In the genomic region with DNA sequence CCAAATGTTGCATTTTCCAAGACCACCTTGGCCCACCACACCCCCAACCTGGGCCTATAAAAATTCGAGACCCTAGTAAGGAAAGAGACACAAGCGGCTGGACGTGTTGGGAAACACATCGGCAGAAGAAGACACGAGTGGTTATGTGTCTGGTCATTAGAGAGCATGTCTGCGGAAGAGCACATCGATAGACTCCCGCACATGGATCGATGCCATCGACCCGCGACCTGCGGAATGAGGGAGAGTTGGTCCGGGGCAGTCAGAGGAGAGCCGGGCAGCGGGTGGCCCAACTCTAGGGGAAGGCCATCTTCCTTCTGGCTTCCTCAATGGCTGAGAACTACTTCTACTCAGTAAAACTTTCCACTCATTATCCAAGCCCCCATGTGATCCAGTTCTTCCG, we compare ENCODE assay signal across 20 cellular contexts.
A peak's percentile ranks its signal among the peaks of the same experiment; 100 is the strongest.
DNase-seq lines count a peak whose midpoint lies in the region; ATAC-seq and TF ChIP-seq lines count a peak whose summit lies in the region.
"Had no signal": no experiment of that assay in that cellular context is flagged by ENCODE, and none has a peak within 500 bp of the region (broad histone marks: within the 10 kb centered on the region; RNA-seq: fewer than 3 reads in every experiment).

No MANE protein-coding gene starts in this region.

- TF ChIP-seq POLR2A in IMR-90 (IDR thresholded peaks at IDR 0.05; ENCODE audit: low read depth, low read length) (no peak), testis (IDR thresholded peaks at IDR 0.05) (no peak)

- H3K9me1 ChIP-seq in IMR-90 (ENCODE audit: insufficient read depth, low read length) = no peaks in the 10 kb centered on the region

- H3K14ac ChIP-seq in IMR-90 (replicated peaks; ENCODE audit: low read depth, low read length) = no peak overlapping the region

- 93% methylated on average over 5 of the region's 17 CpGs; no CpG with 5 or more reads in 1 of the 2 experiments for WGBS in IMR-90 (ENCODE audit: extremely low coverage in 2 of 2, insufficient read length in 1 of 2), 2 experiments
- WGBS in endodermal cell (ENCODE audit: insufficient coverage in 1 of 2, insufficient read length in 1 of 2), 2 experiments = 95 to 98% methylated on average over 13 to 17 of the region's 17 CpGs
- WGBS in testis, 2 donors = 40 to 74% methylated on average over 17 of the region's 17 CpGs

- CTCF ChIA-PET in A673 (lab: Charles Lee) = no interaction called here
- CTCF ChIA-PET in IMR-90 (lab: Yijun Ruan, JAX) = no interaction called here

- in situ Hi-C loops in IMR-90 (cut with MboI; ENCODE audit: low sequenced_read_pairs) = loop anchor here (5.0 to 10.0 kb wide), 3 partner anchors 75 to 387 kb away; a partner anchor contains a TSS
- in situ Hi-C loops in KBM-7 (cut with MboI; ENCODE audit: low pct_unique_long_range_greater_than_20kb, low sequenced_read_pairs) = loop anchor here (25.0 kb wide), 1 partner anchor 382 kb away; no protein-coding TSS in a partner anchor

- dilution Hi-C loops in IMR-90 (cut with HindIII; ENCODE audit: low sequenced_read_pairs, unreplicated experiment) = no loop called here

- no peak overlapping the region for H3K18ac ChIP-seq in IMR-90 (ENCODE audit: low read depth, low read length)

- H4K5ac ChIP-seq in IMR-90 (ENCODE audit: low read depth, low read length) = no peak overlapping the region

- H3K9me3 ChIP-seq in A673 (ENCODE audit: low read depth, low read length, poor library complexity, severe bottlenecking) (no peaks in the 10 kb centered on the region), IMR-90 (ENCODE audit: control insufficient read depth, insufficient read depth, low read length) (no peaks in the 10 kb centered on the region; the same call in 1 of the 2 replicates), endodermal cell (ENCODE audit: control insufficient read depth, low read length) (no peaks in the 10 kb centered on the region), testis (no peaks in the 10 kb centered on the region)
- H3K9me3 ChIP-seq: BE2C had no signal

- no peak for DNase-seq in A673 (ENCODE audit: low spot score)
- no peak for DNase-seq in IMR-90
- DNase-seq in endodermal cell = peak; percentile 43
- peak; percentile 48 for DNase-seq in testis
- DNase-seq in stimulated activated CD4-positive, alpha-beta T cell treated with anti-CD3 and anti-CD28 coated beads, Interleukin-15, amount 100 ng/mL, for 24 hours = no peak
- DNase-seq in activated effector memory CD4-positive, alpha-beta T cell treated with anti-CD3 and anti-CD28 coated beads, Interleukin-2, amount 50 U/mL, for 16 hours = no peak
- DNase-seq in KBM-7 = no peak
- DNase-seq: 8988T; ACHN; BE2C; C1 segment of cervical spinal cord; CD4-positive, alpha-beta T cell; DMS 273 treated with DMSO at 0.1 percent for 48 hours; DND-41; EL; GOT3; H9; Karpas-422 had no signal

- no peak overlapping the region for H2AK9ac ChIP-seq in IMR-90 (replicated peaks; ENCODE audit: low read depth, low read length, poor library complexity)

- no peak for TF ChIP-seq RAD21 in IMR-90 (IDR thresholded peaks at IDR 0.05; ENCODE audit: low read length)

- H2BK20ac ChIP-seq in IMR-90 (ENCODE audit: low read depth, low read length) = no peak overlapping the region

- H3K36me3 ChIP-seq in A673 (ENCODE audit: insufficient read depth, low read length, poor library complexity, severe bottlenecking) (no peaks in the 10 kb centered on the region), IMR-90 (ENCODE audit: control insufficient read depth, insufficient read depth, low read length) (no peaks in the 10 kb centered on the region), endodermal cell (ENCODE audit: control insufficient read depth, insufficient read depth, low read length) (no peaks in the 10 kb centered on the region), testis (ENCODE audit: low read depth, missing control alignments) (no peaks in the 10 kb centered on the region)
- H3K36me3 ChIP-seq: BE2C had no signal

- no peaks in the 10 kb centered on the region for H3K36me3 Mint-ChIP-seq in endodermal cell (ENCODE audit: low read depth)

- no peak overlapping the region for H2BK15ac ChIP-seq in IMR-90 (ENCODE audit: low read depth, low read length)

- ATAC-seq in IMR-90 (ENCODE audit: low read depth) = no peak
- no peak for ATAC-seq in GM21526 (IDR thresholded peaks at IDR 0.05; ENCODE audit: low FRiP score, unreplicated experiment)
- ATAC-seq: GM12878 had no signal

- H3K27me3 Mint-ChIP-seq in endodermal cell (ENCODE audit: insufficient read depth) = no peaks in the 10 kb centered on the region
- H3K27me3 Mint-ChIP-seq: CD4-positive, alpha-beta T cell had no signal

- H3K79me1 ChIP-seq in IMR-90 (ENCODE audit: low read depth in 1 of 2, low read length in 2 of 2) = no peaks in the 10 kb centered on the region

- no peak overlapping the region for H3K4ac ChIP-seq in IMR-90 (ENCODE audit: low read depth, low read length)

- no peaks in the 10 kb centered on the region for H4K20me1 ChIP-seq in IMR-90 (ENCODE audit: insufficient read depth, low read length)

- H3K9ac ChIP-seq in IMR-90 (ENCODE audit: low read depth, low read length) (no peak overlapping the region), endodermal cell (ENCODE audit: extremely low read depth, low read length, poor library complexity, severe bottlenecking) (no peak overlapping the region)

- peaks cover 29% of the 10 kb centered on the region for H3K4me1 Mint-ChIP-seq in endodermal cell

- 0 out of 2 replicates have a peak overlapping the region, but pooled peaks have one; percentile 28 for H2AK5ac ChIP-seq in IMR-90 (ENCODE audit: low read depth, low read length)

- no peak overlapping the region for H3K27ac Mint-ChIP-seq in endodermal cell
- H3K27ac Mint-ChIP-seq: CD4-positive, alpha-beta T cell had no signal

- H3K23ac ChIP-seq in IMR-90 (ENCODE audit: low read depth, low read length) = no peak overlapping the region

- no peak overlapping the region for H2BK5ac ChIP-seq in IMR-90 (ENCODE audit: low read depth, low read length, poor library complexity, severe bottlenecking)

- H2BK120ac ChIP-seq in IMR-90 (ENCODE audit: low read depth, low read length) = no peak overlapping the region

- no peak overlapping the region for H3K4me2 ChIP-seq in IMR-90 (ENCODE audit: low read depth, low read length)

- POLR2A ChIA-PET in A673 (lab: Charles Lee; ENCODE audit: low non-redundant PET) = no interaction called here
- POLR2A ChIA-PET in IMR-90 (lab: Charles Lee; ENCODE audit: unreplicated experiment) = no interaction called here

- no peak for TF ChIP-seq CTCF in A673 (conservative IDR thresholded peaks at IDR 0.05; ENCODE audit: low read depth, low read length)
- no peak for TF ChIP-seq CTCF in IMR-90 (conservative IDR thresholded peaks at IDR 0.05; ENCODE audit: low read depth, low read length)
- no peak for TF ChIP-seq CTCF in endodermal cell (conservative IDR thresholded peaks at IDR 0.05)
- no peak for TF ChIP-seq CTCF in testis (IDR thresholded peaks at IDR 0.05)

- no peak overlapping the region for H3K4me3 ChIP-seq in A673 (ENCODE audit: low read depth, low read length, poor library complexity, severe bottlenecking)
- H3K4me3 ChIP-seq in IMR-90 (ENCODE audit: insufficient read depth, low read depth, low read length) = no peak overlapping the region
- H3K4me3 ChIP-seq in endodermal cell (ENCODE audit: low read length) = no peak overlapping the region
- peak overlapping the region; percentile 33 to 47 for H3K4me3 ChIP-seq in testis
- H3K4me3 ChIP-seq: GM12878 had no signal

- no peak overlapping the region for H3K56ac ChIP-seq in IMR-90 (ENCODE audit: extremely low read depth, insufficient read depth, low read length)

- H4K8ac ChIP-seq in IMR-90 (ENCODE audit: low read depth in 2 of 2, low read length in 2 of 2) = no peak overlapping the region

- peaks cover 2% of the 10 kb centered on the region for H3K9me3 Mint-ChIP-seq in endodermal cell
- H3K9me3 Mint-ChIP-seq: CD4-positive, alpha-beta T cell had no signal

- intact Hi-C loops in A673 (cut with micrococcal nuclease; ENCODE audit: unreplicated experiment) (no loop called here), IMR-90 (cut with micrococcal nuclease) (loop anchor here (5.0 kb wide), 1 partner anchor 737 kb away; no protein-coding TSS in a partner anchor), testis (cut with DNase I; ENCODE audit: low total_unique reads) (loop anchor here (5.0 kb wide), 1 partner anchor 387 kb away; no protein-coding TSS in a partner anchor)

- H3K27ac ChIP-seq in A673 (ENCODE audit: low read depth, low read length, poor library complexity, severe bottlenecking) (peak overlapping the region; percentile 69), IMR-90 (ENCODE audit: insufficient read depth, low read length) (no peak overlapping the region), endodermal cell (ENCODE audit: low read depth, low read length) (no peak overlapping the region), testis (no peak overlapping the region)

- no peak overlapping the region for H2AFZ ChIP-seq in IMR-90 (replicated peaks; ENCODE audit: low read length, poor library complexity)

- H4K91ac ChIP-seq in IMR-90 (ENCODE audit: insufficient read depth, low read depth, low read length) = peak overlapping the region; percentile 3; the same call in 1 of the 2 replicates

- no peaks in the 10 kb centered on the region for H3K27me3 ChIP-seq in A673 (replicated peaks; ENCODE audit: insufficient read depth, low read depth, low read length, poor library complexity)
- H3K27me3 ChIP-seq in IMR-90 (ENCODE audit: control insufficient read depth, insufficient read depth, low read length) = no peaks in the 10 kb centered on the region
- no peaks in the 10 kb centered on the region for H3K27me3 ChIP-seq in endodermal cell (ENCODE audit: control insufficient read depth, insufficient read depth, low read length, poor library complexity, severe bottlenecking)
- H3K27me3 ChIP-seq in testis = no peaks in the 10 kb centered on the region
- H3K27me3 ChIP-seq: BE2C had no signal

- H3K4me1 ChIP-seq in A673 (ENCODE audit: insufficient read depth, low read length, poor library complexity, severe bottlenecking) (peaks cover 65% of the 10 kb centered on the region), IMR-90 (ENCODE audit: control insufficient read depth, insufficient read depth, low read length) (peaks cover 10% of the 10 kb centered on the region), endodermal cell (ENCODE audit: control insufficient read depth, insufficient read depth, low read length) (no peaks in the 10 kb centered on the region), testis (peaks cover 20% of the 10 kb centered on the region)
- H3K4me1 ChIP-seq: BE2C had no signal

- H3K4me3 Mint-ChIP-seq in endodermal cell = no peak overlapping the region
- H3K4me3 Mint-ChIP-seq: CD4-positive, alpha-beta T cell; H9 had no signal

- no TSS peak for BruUV-seq in A673 (replicated peaks; lab: Mats Ljungman, UMichigan)
- no TSS peak for BruUV-seq in IMR-90 (replicated peaks; lab: Mats Ljungman, UMichigan)

TF ChIP-seq in IMR-90, 13 proteins besides CTCF, POLR2A, EP300 and RAD21 (continues in another document):
- TF ChIP-seq MAZ (IDR thresholded peaks at IDR 0.05; ENCODE audit: borderline replicate concordance, low read depth, low read length) = no peak
- no peak for TF ChIP-seq CHD1 (IDR thresholded peaks at IDR 0.05; ENCODE audit: low read depth, low read length)

Comparison
In these comparisons a context has a peak if more than half of its experiments do, and no peak if none do; other contexts are left out.
1. DNase-seq: peak in endodermal cell (single experiment) and testis (single experiment); none in A673 (single experiment), IMR-90 (single experiment), stimulated activated CD4-positive, alpha-beta T cell treated with anti-CD3 and anti-CD28 coated beads, Interleukin-15, amount 100 ng/mL, for 24 hours (single experiment), activated effector memory CD4-positive, alpha-beta T cell treated with anti-CD3 and anti-CD28 coated beads, Interleukin-2, amount 50 U/mL, for 16 hours (single experiment) and KBM-7 (single experiment).
2. H3K4me3 ChIP-seq: peak in testis (2 of 2); none in A673 (single experiment), IMR-90 (single experiment) and endodermal cell (single experiment).